9 cellular contexts compared by ENCODE assay signal in genomic region chr15:88918738-88919137, GRCh38. TPM values are rescaled to one million over a fixed set of nuclear protein-coding genes. Genes with fewer than 3 reads are reported as not detected.
DNase-seq lines count a peak whose midpoint lies in the region; ATAC-seq, FAIRE-seq and TF ChIP-seq lines count a peak whose summit lies in the region.
"Had no signal": no experiment of that assay in that cellular context is flagged by ENCODE, and none has a peak within 500 bp of the region (broad histone marks: within the 10 kb centered on the region; RNA-seq: fewer than 3 reads in every experiment).

No MANE protein-coding gene starts in this region.

- H3K27me3 Mint-ChIP-seq in astrocyte (ENCODE audit: low read depth, unreplicated experiment) (no peaks in the 10 kb centered on the region), neural progenitor cell (ENCODE audit: insufficient read depth, low read depth) (peaks cover 2% of the 10 kb centered on the region)
- peaks cover 8 to 17% of the 10 kb centered on the region in 2 donors for H3K27me3 Mint-ChIP-seq in CD4-positive, alpha-beta memory T cell
- H3K27me3 Mint-ChIP-seq: activated naive CD4-positive, alpha-beta T cell treated with anti-CD3 and anti-CD28 coated beads, Interleukin-2, amount 50 U/mL, for 24 hours had no signal

- H3K27ac Mint-ChIP-seq in astrocyte (ENCODE audit: unreplicated experiment): peak overlapping the region; percentile 100
- no peak overlapping the region for H3K27ac Mint-ChIP-seq in neural progenitor cell
- H3K27ac Mint-ChIP-seq in CD4-positive, alpha-beta memory T cell: peak overlapping the region in 1 of 7 donors; percentile 16
- H3K27ac Mint-ChIP-seq: activated naive CD4-positive, alpha-beta T cell treated with anti-CD3 and anti-CD28 coated beads, Interleukin-2, amount 50 U/mL, for 24 hours had no signal

- H3K9me3 ChIP-seq in astrocyte (ENCODE audit: insufficient read depth, low read depth, low read length): no peaks in the 10 kb centered on the region
- H3K9me3 ChIP-seq in neural progenitor cell (ENCODE audit: low read depth): no peaks in the 10 kb centered on the region
- no peaks in the 10 kb centered on the region for H3K9me3 ChIP-seq in CD4-positive, alpha-beta memory T cell (ENCODE audit: control insufficient read depth in 1 of 2, low read length in 2 of 2)

- H3K4me1 ChIP-seq in astrocyte (ENCODE audit: insufficient read depth, low read length) (peaks cover 24% of the 10 kb centered on the region), neural progenitor cell (no peaks in the 10 kb centered on the region)
- peaks cover 5% of the 10 kb centered on the region for H3K4me1 ChIP-seq in CD4-positive, alpha-beta memory T cell (ENCODE audit: insufficient read depth, low read length)

- H4K20me1 ChIP-seq in astrocyte (ENCODE audit: insufficient read depth, low read length) (no peaks in the 10 kb centered on the region), neural progenitor cell (ENCODE audit: low read depth) (no peaks in the 10 kb centered on the region)

- peak overlapping the region; percentile 47 for H3K4me3 Mint-ChIP-seq in astrocyte (ENCODE audit: unreplicated experiment)
- H3K4me3 Mint-ChIP-seq in neural progenitor cell: peak overlapping the region; percentile 14
- H3K4me3 Mint-ChIP-seq in CD4-positive, alpha-beta memory T cell: no peak overlapping the region
- H3K4me3 Mint-ChIP-seq: activated naive CD4-positive, alpha-beta T cell treated with anti-CD3 and anti-CD28 coated beads, Interleukin-2, amount 50 U/mL, for 24 hours had no signal

- DNase-seq in A172 (ENCODE audit: low spot score) (peak; percentile 99), M059J (ENCODE audit: low read depth) (peak; percentile 99), astrocyte (ENCODE audit: low read depth) (peak; percentile 99), neural progenitor cell (ENCODE audit: low spot score) (no peak), H7 (no peak)
- no peak for DNase-seq in CD4-positive, alpha-beta memory T cell
- DNase-seq in effector CD4-positive, alpha-beta T cell: no peak

- H3K27ac ChIP-seq in astrocyte (ENCODE audit: low read depth, low read length): peak overlapping the region; percentile 82
- no peak overlapping the region for H3K27ac ChIP-seq in neural progenitor cell
- no peak overlapping the region for H3K27ac ChIP-seq in CD4-positive, alpha-beta memory T cell (ENCODE audit: low read depth, low read length)

- H3K9me3 Mint-ChIP-seq in astrocyte (ENCODE audit: unreplicated experiment) (no peaks in the 10 kb centered on the region), neural progenitor cell (peaks cover 1% of the 10 kb centered on the region)
- H3K9me3 Mint-ChIP-seq in CD4-positive, alpha-beta memory T cell: no peaks in the 10 kb centered on the region
- H3K9me3 Mint-ChIP-seq: activated naive CD4-positive, alpha-beta T cell treated with anti-CD3 and anti-CD28 coated beads, Interleukin-2, amount 50 U/mL, for 24 hours had no signal

- CTCF ChIA-PET in CD4-positive, alpha-beta memory T cell (lab: Charles Lee; ENCODE audit: partially characterized antibody): interaction anchor here (6.9 kb wide), 1 partner anchor 15 kb away, joined by 48 read pairs; no protein-coding TSS in a partner anchor

- H3F3A ChIP-seq in neural progenitor cell (ENCODE audit: low read depth): peaks cover 4% of the 10 kb centered on the region

- intact Hi-C loops in CD4-positive, alpha-beta memory T cell (cut with micrococcal nuclease): no loop called here

- TF ChIP-seq CTCF in astrocyte (IDR thresholded peaks at IDR 0.05; ENCODE audit: insufficient read depth, low read depth, low read length) (no peak), neural progenitor cell (IDR thresholded peaks at IDR 0.05) (no peak)

- H3K36me3 Mint-ChIP-seq in astrocyte (ENCODE audit: low read depth, unreplicated experiment) (no peaks in the 10 kb centered on the region), neural progenitor cell (no peaks in the 10 kb centered on the region)
- no peaks in the 10 kb centered on the region for H3K36me3 Mint-ChIP-seq in CD4-positive, alpha-beta memory T cell
- H3K36me3 Mint-ChIP-seq: activated naive CD4-positive, alpha-beta T cell treated with anti-CD3 and anti-CD28 coated beads, Interleukin-2, amount 50 U/mL, for 24 hours had no signal

- POLR2A ChIA-PET in CD4-positive, alpha-beta memory T cell (lab: Charles Lee; ENCODE audit: partially characterized antibody): no interaction called here

- ATAC-seq in GM18868 (IDR thresholded peaks at IDR 0.05; ENCODE audit: unreplicated experiment): peak; percentile 65

- H3K4me3 ChIP-seq in astrocyte (ENCODE audit: insufficient read depth, low read depth, low read length): no peak overlapping the region
- no peak overlapping the region for H3K4me3 ChIP-seq in neural progenitor cell
- H3K4me3 ChIP-seq in H7 (ENCODE audit: insufficient read depth, low read depth, low read length): no peak overlapping the region
- H3K4me3 ChIP-seq in CD4-positive, alpha-beta memory T cell (ENCODE audit: low read length in 2 of 2): no peak overlapping the region

- H3K27me3 ChIP-seq in astrocyte (ENCODE audit: insufficient read depth, low read length): no peaks in the 10 kb centered on the region
- H3K27me3 ChIP-seq in neural progenitor cell: no peaks in the 10 kb centered on the region
- no peaks in the 10 kb centered on the region for H3K27me3 ChIP-seq in H7 (ENCODE audit: control insufficient read depth, insufficient read depth, low read length)
- no peaks in the 10 kb centered on the region for H3K27me3 ChIP-seq in CD4-positive, alpha-beta memory T cell (ENCODE audit: insufficient read depth, low read length)

- H3K9ac ChIP-seq in astrocyte (ENCODE audit: low read length): peak overlapping the region; percentile 56
- no peak overlapping the region for H3K9ac ChIP-seq in neural progenitor cell

- H3K79me2 ChIP-seq in astrocyte (ENCODE audit: insufficient read depth, low read length) (no peaks in the 10 kb centered on the region), neural progenitor cell (ENCODE audit: low read depth) (no peaks in the 10 kb centered on the region)

- FAIRE-seq in astrocyte (lab: Jason Lieb, UNC): peak; percentile 93

- peaks cover 27% of the 10 kb centered on the region for H3K4me1 Mint-ChIP-seq in astrocyte (ENCODE audit: low read depth, unreplicated experiment)
- H3K4me1 Mint-ChIP-seq in neural progenitor cell: peaks cover 3% of the 10 kb centered on the region
- peaks cover 2 to 9% (median 6%) of the 10 kb centered on the region in 4 donors for H3K4me1 Mint-ChIP-seq in CD4-positive, alpha-beta memory T cell
- H3K4me1 Mint-ChIP-seq: activated naive CD4-positive, alpha-beta T cell treated with anti-CD3 and anti-CD28 coated beads, Interleukin-2, amount 50 U/mL, for 24 hours had no signal

- H3K4me2 ChIP-seq in astrocyte (ENCODE audit: low read length) (peak overlapping the region; percentile 69), neural progenitor cell (no peak overlapping the region)

- H3K36me3 ChIP-seq in astrocyte (ENCODE audit: insufficient read depth, low read length) (no peaks in the 10 kb centered on the region), neural progenitor cell (no peaks in the 10 kb centered on the region), H7 (replicated peaks; ENCODE audit: control insufficient read depth, insufficient read depth, low read length) (no peaks in the 10 kb centered on the region)
- H3K36me3 ChIP-seq in CD4-positive, alpha-beta memory T cell (ENCODE audit: insufficient read depth, low read length): no peaks in the 10 kb centered on the region

- H2AFZ ChIP-seq in astrocyte (ENCODE audit: low read depth, low read length) (peak overlapping the region; percentile 18), neural progenitor cell (replicated peaks) (no peak overlapping the region)

RNA-seq across cellular contexts. Expression of gene MFGE8, which starts 5.6 kb away (rescaled TPM):
- total RNA-seq in A172 (2014; rRNA removed; shearing (Covaris generic)): 116 and 144 TPM in 2 replicates
- total RNA-seq in M059J (2014; rRNA removed; shearing (Covaris generic)): 83.4 and 99.0 TPM in 2 replicates
- total RNA-seq in astrocyte (276 and 302 TPM in 2 replicates), neural progenitor cell (ENCODE audit: low replicate concordance) (92.6 and 124 TPM in 2 replicates)
- total RNA-seq in H7 (2014; rRNA removed; shearing (Covaris generic)): 151 and 182 TPM in 2 replicates
- total RNA-seq in CD4-positive, alpha-beta memory T cell: 100 to 1,000 TPM in 1 of 2 experiments, 10 to 100 TPM in 1; 92.8 to 102 TPM
- polyA plus RNA-seq in CD4-positive, alpha-beta memory T cell: 10 to 100 TPM in 1 of 2 donors, 1 to 10 TPM in 1; 5.1 to 13.0 TPM

RNA-seq across cellular contexts. Expression of gene HAPLN3, which starts 23.4 kb away (rescaled TPM):
- 1.2 and 2.3 TPM in 2 replicates for total RNA-seq in A172 (2014; rRNA removed; shearing (Covaris generic))
- total RNA-seq in M059J (2014; rRNA removed; shearing (Covaris generic)): 2.2 and 3.2 TPM in 2 replicates
- 6.8 and 8.2 TPM in 2 replicates for total RNA-seq in astrocyte
- total RNA-seq in neural progenitor cell (ENCODE audit: low replicate concordance): 2.7 and 9.5 TPM in 2 replicates
- total RNA-seq in H7 (2014; rRNA removed; shearing (Covaris generic)): 8.1 and 11.5 TPM in 2 replicates
- total RNA-seq in CD4-positive, alpha-beta memory T cell: 100 to 1,000 TPM; 124 to 126 TPM
- 10 to 100 TPM; 40.7 to 44.7 TPM for polyA plus RNA-seq in CD4-positive, alpha-beta memory T cell

Comparison
In these comparisons a context has a peak if more than half of its experiments do, and no peak if none do; other contexts are left out.
1. DNase-seq: peak in A172 (single experiment), M059J (single experiment) and astrocyte (single experiment); none in neural progenitor cell (single experiment), H7 (single experiment), CD4-positive, alpha-beta memory T cell (0 of 5) and effector CD4-positive, alpha-beta T cell (single experiment).
2. H3K4me3 Mint-ChIP-seq: peak in astrocyte (single experiment) and neural progenitor cell (single experiment); none in CD4-positive, alpha-beta memory T cell (0 of 8).
3. RNA of gene HAPLN3, which starts 23.4 kb away (total RNA-seq): 124 to 126 TPM in CD4-positive, alpha-beta memory T cell; 8.1 to 11.5 TPM in H7, 6.8 to 8.2 TPM in astrocyte, 2.2 to 3.2 TPM in M059J, 2.7 to 9.5 TPM in neural progenitor cell and 1.2 to 2.3 TPM in A172; every median in the first group is over 10 times any median in the second.